In genomic region chr17:27446569-27447301, GRCh38 we compare ENCODE assay signal across 1 cellular context.
A peak's percentile ranks its signal among the peaks of the same experiment; 100 is the strongest.
TF ChIP-seq lines count a peak whose summit lies in the region.

No MANE protein-coding gene starts in this region.

TF ChIP-seq in K562, 482 proteins besides CTCF, POLR2A, EP300 and RAD21 (continued from another document and continues in another):
- TF ChIP-seq ZNF639 (CRISPR knock-in tag; conservative IDR thresholded peaks at IDR 0.05 in 1 of 2, IDR thresholded peaks at IDR 0.05 in 1 of 2) = no peak
- TF ChIP-seq MXI1 (IDR thresholded peaks at IDR 0.05; ENCODE audit: low read depth, low read length) = no peak
- no peak for TF ChIP-seq ZBTB40 (IDR thresholded peaks at IDR 0.05)
- no peak for TF ChIP-seq ZBTB40 (CRISPR knock-in tag; IDR thresholded peaks at IDR 0.05)
- no peak for TF ChIP-seq SRF (CRISPR knock-in tag; IDR thresholded peaks at IDR 0.05)
- TF ChIP-seq PTTG1 (tag; IDR thresholded peaks at IDR 0.05; ENCODE audit: low read depth) = no peak
- no peak for TF ChIP-seq FOXJ3 (CRISPR knock-in tag; IDR thresholded peaks at IDR 0.05)
- no peak for TF ChIP-seq ZNF695 (CRISPR knock-in tag; IDR thresholded peaks at IDR 0.05)
- no peak for TF ChIP-seq MXD1 (CRISPR knock-in tag; IDR thresholded peaks at IDR 0.05; ENCODE audit: borderline replicate concordance, poor library complexity, severe bottlenecking)
- no peak for TF ChIP-seq DLX4 (CRISPR knock-in tag; IDR thresholded peaks at IDR 0.05)
- peak; percentile 45 to 95; a peak in 2 of 4 replicates for TF ChIP-seq TBL1XR1 (IDR thresholded peaks at IDR 0.05; ENCODE audit: low read length in 2 of 2)
- TF ChIP-seq JUNB (CRISPR knock-in tag; conservative IDR thresholded peaks at IDR 0.05) = peak; percentile 73
- TF ChIP-seq ATF3 (IDR thresholded peaks at IDR 0.05) = peak; percentile 99
- TF ChIP-seq ATF3 (CRISPR knock-in tag; conservative IDR thresholded peaks at IDR 0.05) = peak; percentile 79; the same call in 1 of the 2 replicates
- TF ChIP-seq NR3C1 (CRISPR knock-in tag; IDR thresholded peaks at IDR 0.05) = no peak
- no peak for TF ChIP-seq ZBTB49 (CRISPR knock-in tag; IDR thresholded peaks at IDR 0.05; ENCODE audit: borderline replicate concordance)
- TF ChIP-seq GATA2 (CRISPR knock-in tag; IDR thresholded peaks at IDR 0.05) = peak; percentile 69
- TF ChIP-seq BRD9 (IDR thresholded peaks at IDR 0.05; ENCODE audit: low read depth, partially characterized antibody) = peak; percentile 30
- no peak for TF ChIP-seq THRAP3 (IDR thresholded peaks at IDR 0.05; ENCODE audit: borderline replicate concordance)
- TF ChIP-seq POLR3A (IDR thresholded peaks at IDR 0.05; ENCODE audit: borderline replicate concordance, extremely low read depth, insufficient read depth, insufficient read length) = no peak
- no peak for TF ChIP-seq ZNF121 (CRISPR knock-in tag; conservative IDR thresholded peaks at IDR 0.05)
- TF ChIP-seq BACH1 (tag; IDR thresholded peaks at IDR 0.05) = no peak
- peak; percentile 66; the same call in 1 of the 2 replicates for TF ChIP-seq MYC (IDR thresholded peaks at IDR 0.05; ENCODE audit: low read depth, low read length)
- TF ChIP-seq MYC (CRISPR knock-in tag; IDR thresholded peaks at IDR 0.05; ENCODE audit: borderline replicate concordance, low read depth) = no peak
- no peak for TF ChIP-seq RNF219 (CRISPR knock-in tag; IDR thresholded peaks at IDR 0.05)
- TF ChIP-seq E2F6 (IDR thresholded peaks at IDR 0.05; ENCODE audit: borderline replicate concordance in 1 of 2, extremely low read depth in 1 of 2, insufficient read depth in 1 of 2, insufficient read length in 1 of 2, low read depth in 1 of 2, low read length in 1 of 2, poor library complexity in 1 of 2, severe bottlenecking in 1 of 2) = no peak
- TF ChIP-seq ZNF239 (CRISPR knock-in tag; IDR thresholded peaks at IDR 0.05) = no peak
- TF ChIP-seq CTCFL (IDR thresholded peaks at IDR 0.05; ENCODE audit: borderline replicate concordance, insufficient read depth, low read depth, low read length, poor library complexity, severe bottlenecking) = no peak
- TF ChIP-seq OTX1 (CRISPR knock-in tag; IDR thresholded peaks at IDR 0.05) = no peak
- no peak for TF ChIP-seq ZZZ3 (IDR thresholded peaks at IDR 0.05)
- no peak for TF ChIP-seq YY1 (IDR thresholded peaks at IDR 0.05; ENCODE audit: borderline replicate concordance in 1 of 3, control insufficient read depth in 1 of 3, extremely low read depth in 1 of 3, insufficient read depth in 3 of 3, insufficient read length in 1 of 3, insufficient replicate concordance in 2 of 3, low read depth in 1 of 3, low read length in 2 of 3)
- TF ChIP-seq TGIF2 (CRISPR knock-in tag; IDR thresholded peaks at IDR 0.05) = no peak
- TF ChIP-seq POLR2G (IDR thresholded peaks at IDR 0.05; ENCODE audit: low read depth, low read length) = no peak
- 0 out of 2 replicates have a peak, but pooled peaks have one; percentile 65 for TF ChIP-seq RHOXF2B (CRISPR knock-in tag; conservative IDR thresholded peaks at IDR 0.05)
- TF ChIP-seq CREBBP (IDR thresholded peaks at IDR 0.05; ENCODE audit: low read depth, low read length) = no peak
- TF ChIP-seq NFIX (CRISPR knock-in tag; IDR thresholded peaks at IDR 0.05; ENCODE audit: low read depth) = peak; percentile 58; the same call in 1 of the 2 replicates
- TF ChIP-seq POLR2B (IDR thresholded peaks at IDR 0.05; ENCODE audit: low read depth, partially characterized antibody) = no peak
- no peak for TF ChIP-seq ZFP30 (CRISPR knock-in tag; IDR thresholded peaks at IDR 0.05; ENCODE audit: borderline replicate concordance)
- TF ChIP-seq HMG20A (CRISPR knock-in tag; conservative IDR thresholded peaks at IDR 0.05) = no peak
- no peak for TF ChIP-seq KAT7 (CRISPR knock-in tag; IDR thresholded peaks at IDR 0.05; ENCODE audit: borderline replicate concordance)
